ENCODE assay signal across 13 cellular contexts in the genomic region with DNA sequence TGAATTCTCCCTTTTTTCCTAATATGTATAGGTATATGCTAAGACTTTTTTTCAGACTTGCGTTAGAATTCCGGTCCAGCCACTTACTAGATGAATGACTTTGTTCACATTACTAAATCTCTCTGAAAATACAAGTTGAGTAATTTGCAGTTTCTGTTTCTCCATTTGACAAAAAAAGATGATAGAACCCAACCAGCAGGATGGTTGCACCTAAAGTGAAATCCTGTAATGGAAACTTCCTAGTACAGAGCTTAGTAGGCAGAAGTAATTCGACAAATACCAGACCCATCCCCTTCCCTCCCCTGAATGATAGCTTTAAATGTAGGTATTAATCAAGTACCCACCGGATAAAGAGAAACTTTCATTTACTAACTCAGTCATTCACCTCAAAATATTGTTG.
DNase-seq lines count a peak whose midpoint lies in the region; ATAC-seq, FAIRE-seq and TF ChIP-seq lines count a peak whose summit lies in the region.
"Had no signal": no experiment of that assay in that cellular context is flagged by ENCODE, and none has a peak within 500 bp of the region (broad histone marks: within the 10 kb centered on the region; RNA-seq: fewer than 3 reads in every experiment).

No MANE protein-coding gene starts in this region.

- ATAC-seq in CD4-positive, alpha-beta T cell (ENCODE audit: poor library complexity), result no peak
- ATAC-seq in GM18867 (IDR thresholded peaks at IDR 0.05; ENCODE audit: unreplicated experiment) (peak; percentile 61), HG03521 (IDR thresholded peaks at IDR 0.05; ENCODE audit: unreplicated experiment) (no peak), sciatic nerve (no peak)

- no peak overlapping the region for H3K27ac Mint-ChIP-seq in CD4-positive, alpha-beta T cell
- H3K27ac Mint-ChIP-seq in IgD-negative memory B cell (no peak overlapping the region), endodermal cell (no peak overlapping the region)

- no peaks in the 10 kb centered on the region for H3K27me3 ChIP-seq in CD4-positive, alpha-beta T cell (ENCODE audit: control insufficient read depth, insufficient read depth, low read length)
- H3K27me3 ChIP-seq in brain microvascular endothelial cell (replicated peaks) (no peaks in the 10 kb centered on the region), endodermal cell (ENCODE audit: control insufficient read depth, insufficient read depth, low read length, poor library complexity, severe bottlenecking) (no peaks in the 10 kb centered on the region)
- H3K27me3 ChIP-seq: BLaER1, upper lobe of left lung had no signal

- 90 to 100% methylated on average over 1 to 3 of the region's 4 CpGs for WGBS in endodermal cell (ENCODE audit: insufficient coverage in 1 of 2, insufficient read length in 1 of 2), 2 experiments

- POLR2A ChIA-PET in CD4-positive, alpha-beta T cell (lab: Charles Lee), result interaction anchor here (0.6 to 2.9 kb wide), 4 partner anchors 41 to 130 kb away, joined by 3 to 12 read pairs (median 4); partner anchors contain the start of gene RAP1B

- no peak for TF ChIP-seq CTCF in CD4-positive, alpha-beta T cell (IDR thresholded peaks at IDR 0.05)
- TF ChIP-seq CTCF in brain microvascular endothelial cell (IDR thresholded peaks at IDR 0.05; ENCODE audit: low read depth, low read length, missing control alignments) (no peak), endodermal cell (conservative IDR thresholded peaks at IDR 0.05) (no peak)

- H3K36me3 ChIP-seq in brain microvascular endothelial cell (replicated peaks), result no peaks in the 10 kb centered on the region
- H3K36me3 ChIP-seq in endodermal cell (ENCODE audit: control insufficient read depth, insufficient read depth, low read length), result no peaks in the 10 kb centered on the region
- H3K36me3 ChIP-seq: BLaER1, upper lobe of left lung had no signal

- no peak for TF ChIP-seq POLR2A in GM12892 (IDR thresholded peaks at IDR 0.05; ENCODE audit: low read depth, low read length)

- CTCF ChIA-PET in CD4-positive, alpha-beta T cell (lab: Charles Lee), result no interaction called here

- no peaks in the 10 kb centered on the region for H3K9me3 Mint-ChIP-seq in CD4-positive, alpha-beta T cell
- no peaks in the 10 kb centered on the region for H3K9me3 Mint-ChIP-seq in IgD-negative memory B cell
- no peaks in the 10 kb centered on the region for H3K9me3 Mint-ChIP-seq in endodermal cell

- H3K4me3 Mint-ChIP-seq in CD4-positive, alpha-beta T cell, result peak overlapping the region; percentile 46
- H3K4me3 Mint-ChIP-seq in IgD-negative memory B cell, result peak overlapping the region in 3 of 4 donors; percentile 8 to 82 (median 25)
- H3K4me3 Mint-ChIP-seq in endodermal cell, result no peak overlapping the region

- in situ Hi-C loops in brain microvascular endothelial cell (cut with HindIII; ENCODE audit: low pct_ligation_motif_present, low sequenced_read_pairs), result no loop called here

- intact Hi-C loops in CD4-positive, alpha-beta T cell (cut with DNase I, micrococcal nuclease), result no loop called here
- intact Hi-C loops in sciatic nerve (cut with DNase I), result no loop called here

- H3K4me1 ChIP-seq in endodermal cell (ENCODE audit: control insufficient read depth, insufficient read depth, low read length), result no peaks in the 10 kb centered on the region
- H3K4me1 ChIP-seq: BLaER1, upper lobe of left lung had no signal

- peaks cover 31% of the 10 kb centered on the region for H3K4me1 Mint-ChIP-seq in CD4-positive, alpha-beta T cell (ENCODE audit: low read depth)
- H3K4me1 Mint-ChIP-seq in IgD-negative memory B cell (peaks cover 7 to 15% (median 8%) of the 10 kb centered on the region in 3 donors), endodermal cell (peaks cover 2% of the 10 kb centered on the region)

- no peak overlapping the region for H3K27ac ChIP-seq in CD4-positive, alpha-beta T cell (ENCODE audit: low read depth, low read length)
- H3K27ac ChIP-seq in brain microvascular endothelial cell (peak overlapping the region; percentile 62), endodermal cell (ENCODE audit: low read depth, low read length) (no peak overlapping the region)
- H3K27ac ChIP-seq: BLaER1, upper lobe of left lung had no signal

- H3K27me3 Mint-ChIP-seq in CD4-positive, alpha-beta T cell, result no peaks in the 10 kb centered on the region
- peaks cover 11% of the 10 kb centered on the region for H3K27me3 Mint-ChIP-seq in IgD-negative memory B cell
- peaks cover 4% of the 10 kb centered on the region for H3K27me3 Mint-ChIP-seq in endodermal cell (ENCODE audit: insufficient read depth)

- H3K9ac ChIP-seq in endodermal cell (ENCODE audit: extremely low read depth, low read length, poor library complexity, severe bottlenecking), result no peak overlapping the region
- H3K9ac ChIP-seq: BLaER1 had no signal

- no peak for DNase-seq in CD4-positive, alpha-beta T cell
- DNase-seq in brain microvascular endothelial cell (no peak), GM12892 (ENCODE audit: insufficient read length) (no peak), endodermal cell (no peak), sciatic nerve (ENCODE audit: low spot score) (no peak)
- DNase-seq: activated naive CD4-positive, alpha-beta T cell treated with anti-CD3 and anti-CD28 coated beads, Interleukin-2, amount 50 U/mL, for 16 hours; NCI-H187 treated with DMSO at 0.1 percent for 48 hours; upper lobe of left lung had no signal

- no peaks in the 10 kb centered on the region for H3K36me3 Mint-ChIP-seq in CD4-positive, alpha-beta T cell (ENCODE audit: low read depth)
- H3K36me3 Mint-ChIP-seq in IgD-negative memory B cell (no peaks in the 10 kb centered on the region), endodermal cell (ENCODE audit: low read depth) (no peaks in the 10 kb centered on the region)

- H3K4me3 ChIP-seq in brain microvascular endothelial cell (ENCODE audit: low read depth, low read length) (no peak overlapping the region), endodermal cell (ENCODE audit: low read length) (no peak overlapping the region)
- H3K4me3 ChIP-seq: BLaER1, upper lobe of left lung had no signal

- H3K9me3 ChIP-seq in CD4-positive, alpha-beta T cell (ENCODE audit: control insufficient read depth, low read length), result no peaks in the 10 kb centered on the region
- no peaks in the 10 kb centered on the region for H3K9me3 ChIP-seq in endodermal cell (ENCODE audit: control insufficient read depth, low read length)
- H3K9me3 ChIP-seq: BLaER1, upper lobe of left lung had no signal

- no peak for FAIRE-seq in GM12892 (lab: Jason Lieb, UNC)
- FAIRE-seq: TTC549 had no signal
